8 cellular contexts compared by ENCODE assay signal in genomic region chr19:55605637-55606470, GRCh38. TPM values are rescaled to one million over a fixed set of nuclear protein-coding genes. Genes with fewer than 3 reads are reported as not detected.
DNase-seq lines count a peak whose midpoint lies in the region; ATAC-seq and TF ChIP-seq lines count a peak whose summit lies in the region.

ZNF865 (plus strand) TSS chr19:55605647; CDS start chr19:55613619, 7,972 bp downstream.

- H3K4me1 ChIP-seq in colonic mucosa = peaks cover 7% of the 10 kb centered on the region

- H3K27me3 ChIP-seq in colonic mucosa = no peaks in the 10 kb centered on the region

- no peaks in the 10 kb centered on the region for H3K36me3 ChIP-seq in colonic mucosa

- peak; percentile 14 for DNase-seq in NCI-H345 treated with DMSO at 0.1 percent for 48 hours (lab: John Stamatoyannopoulos, UW; ENCODE audit: unreplicated experiment)
- DNase-seq in activated CD4-positive, alpha-beta T cell treated with anti-CD3 and anti-CD28 coated beads for 24 hours (ENCODE audit: low read depth in 2 of 2) = peak; percentile 52 to 62
- DNase-seq in colonic mucosa = peak; percentile 88
- peak; percentile 78 to 82 for DNase-seq in left colon
- DNase-seq in stimulated activated CD4-positive, alpha-beta T cell treated with anti-CD3 and anti-CD28 coated beads, Interleukin-1b, Interleukin-23, amount 100 ng/mL, for 4 hours (ENCODE audit: low read depth in 2 of 2) = peak; percentile 53 to 57

- H3K9me3 ChIP-seq in colonic mucosa = no peaks in the 10 kb centered on the region

- intact Hi-C loops in colonic mucosa (cut with DNase I) (loop anchor here (5.0 kb wide), 1 partner anchor 89 kb away; no protein-coding TSS in a partner anchor), left colon (cut with DNase I, micrococcal nuclease) (loop anchor here in 1 of 2 donors (10.0 kb wide), 1 partner anchor 91 kb away; no protein-coding TSS in a partner anchor)

- ATAC-seq in HG03095 (IDR thresholded peaks at IDR 0.05; ENCODE audit: unreplicated experiment) (peak; percentile 32), left colon (peak; percentile 62), HG02884 (IDR thresholded peaks at IDR 0.05; ENCODE audit: unreplicated experiment) (no peak)

- H3K9ac ChIP-seq in colonic mucosa (ENCODE audit: low read depth in 2 of 2, low read length in 2 of 2) = peak within 1 kb of the TSS; percentile 95

- TF ChIP-seq CTCF in GM12874 (IDR thresholded peaks at IDR 0.05; ENCODE audit: insufficient read depth, low read depth, low read length) (peak; percentile 77), colonic mucosa (IDR thresholded peaks at IDR 0.05) (peak; percentile 46)

- H3K27ac ChIP-seq in colonic mucosa = peak within 1 kb of the TSS; percentile 96

- peak within 1 kb of the TSS; percentile 76 for H3K4me3 ChIP-seq in colonic mucosa

RNA-seq across cellular contexts. Expression of gene ZNF865, which starts in this region (rescaled TPM):
- total RNA-seq in colonic mucosa (10 to 100 TPM; 12.9 to 13.1 TPM), left colon (10 to 100 TPM; 13.0 to 13.6 TPM)

Comparison
In these comparisons a context has a peak if more than half of its experiments do, and no peak if none do; other contexts are left out.
1. DNase-seq: peak in every context shown above with its lines; median percentile 88 in colonic mucosa; 80 in left colon; 57 in activated CD4-positive, alpha-beta T cell treated with anti-CD3 and anti-CD28 coated beads for 24 hours; 55 in stimulated activated CD4-positive, alpha-beta T cell treated with anti-CD3 and anti-CD28 coated beads, Interleukin-1b, Interleukin-23, amount 100 ng/mL, for 4 hours; 14 in NCI-H345 treated with DMSO at 0.1 percent for 48 hours.